ENCODE assay signal across 9 cellular contexts in genomic region chr1:219660666-219661463, GRCh38. TPM values are rescaled to one million over a fixed set of nuclear protein-coding genes. Genes with fewer than 3 reads are reported as not detected.
A peak's percentile ranks its signal among the peaks of the same experiment; 100 is the strongest.
DNase-seq lines count a peak whose midpoint lies in the region; ATAC-seq lines count a peak whose summit lies in the region.
"Had no signal": no experiment of that assay in that cellular context is flagged by ENCODE, and none has a peak within 500 bp of the region (broad histone marks: within the 10 kb centered on the region; RNA-seq: fewer than 3 reads in every experiment).

No MANE protein-coding gene starts in this region.

- H3K36me3 ChIP-seq in CD8-positive, alpha-beta memory T cell (ENCODE audit: insufficient read depth, low read length): no peaks in the 10 kb centered on the region

- H3K9me3 Mint-ChIP-seq in CD8-positive, alpha-beta memory T cell: peaks cover 0 to 3% (median 2%) of the 10 kb centered on the region in 5 donors

- H3K27me3 Mint-ChIP-seq in CD8-positive, alpha-beta memory T cell: peaks cover 6 to 28% of the 10 kb centered on the region in 2 donors

- H3K4me3 ChIP-seq in CD8-positive, alpha-beta memory T cell (ENCODE audit: low read length): no peak overlapping the region

- CTCF ChIA-PET in CD8-positive, alpha-beta memory T cell (lab: Charles Lee): no interaction called here

- no peak overlapping the region for H3K27ac Mint-ChIP-seq in CD8-positive, alpha-beta memory T cell

- H3K4me1 ChIP-seq in CD8-positive, alpha-beta memory T cell (ENCODE audit: insufficient read depth, low read length): no peaks in the 10 kb centered on the region

- H3K9me3 ChIP-seq in CD8-positive, alpha-beta memory T cell (ENCODE audit: low read length): no peaks in the 10 kb centered on the region

- POLR2A ChIA-PET in CD8-positive, alpha-beta memory T cell (lab: Charles Lee): no interaction called here

- H3K36me3 Mint-ChIP-seq in CD8-positive, alpha-beta memory T cell: no peaks in the 10 kb centered on the region

- ATAC-seq in activated CD4-positive, CD25-positive, alpha-beta regulatory T cell treated with anti-CD3 and anti-CD28 coated beads, Interleukin-2, amount 50 U/mL, for 24 hours: no peak
- ATAC-seq in HG02571 (IDR thresholded peaks at IDR 0.05; ENCODE audit: unreplicated experiment): peak; percentile 65

- no peaks in the 10 kb centered on the region for H3K27me3 ChIP-seq in CD8-positive, alpha-beta memory T cell (ENCODE audit: insufficient read depth, low read length, poor library complexity, severe bottlenecking)

- peak; percentile 33 for DNase-seq in activated CD4-positive, CD25-positive, alpha-beta regulatory T cell treated with anti-CD3 and anti-CD28 coated beads, Interleukin-2, amount 50 U/mL, for 72 hours
- DNase-seq in NCI-H146 (lab: John Stamatoyannopoulos, UW): peak; percentile 95
- DNase-seq in activated CD8-positive, alpha-beta memory T cell treated with anti-CD3 and anti-CD28 coated beads, Interleukin-2, amount 50 U/mL, for 48 hours: peak; percentile 70
- peak; percentile 95 for DNase-seq in globus pallidus (ENCODE audit: low spot score)
- peak; percentile 13 to 95 (median 79) for DNase-seq in nucleus accumbens (lab: John Stamatoyannopoulos, UW)
- DNase-seq in CD8-positive, alpha-beta memory T cell: no peak
- DNase-seq: DND-41 had no signal

- peak overlapping the region in 1 of 7 donors; percentile 32 for H3K4me3 Mint-ChIP-seq in CD8-positive, alpha-beta memory T cell

- no peak overlapping the region for H3K27ac ChIP-seq in CD8-positive, alpha-beta memory T cell (ENCODE audit: low read depth, low read length)

- peaks cover 0 to 4% (median 0%) of the 10 kb centered on the region in 3 donors for H3K4me1 Mint-ChIP-seq in CD8-positive, alpha-beta memory T cell

RNA-seq across cellular contexts. Expression of gene ZC3H11B, which starts 48.0 kb away (rescaled TPM):
- total RNA-seq in CD8-positive, alpha-beta memory T cell: under 1 TPM; 0.13 to 0.28 TPM
- not detected for polyA plus RNA-seq in CD8-positive, alpha-beta memory T cell

Comparison
In these comparisons a context has a peak if more than half of its experiments do, and no peak if none do; other contexts are left out.
1. DNase-seq: peak in activated CD4-positive, CD25-positive, alpha-beta regulatory T cell treated with anti-CD3 and anti-CD28 coated beads, Interleukin-2, amount 50 U/mL, for 72 hours (single experiment), NCI-H146 (single experiment), activated CD8-positive, alpha-beta memory T cell treated with anti-CD3 and anti-CD28 coated beads, Interleukin-2, amount 50 U/mL, for 48 hours (single experiment), globus pallidus (single experiment) and nucleus accumbens (56 of 56); none in CD8-positive, alpha-beta memory T cell (0 of 5).